ENCODE assay signal across 15 cellular contexts in the genomic region with DNA sequence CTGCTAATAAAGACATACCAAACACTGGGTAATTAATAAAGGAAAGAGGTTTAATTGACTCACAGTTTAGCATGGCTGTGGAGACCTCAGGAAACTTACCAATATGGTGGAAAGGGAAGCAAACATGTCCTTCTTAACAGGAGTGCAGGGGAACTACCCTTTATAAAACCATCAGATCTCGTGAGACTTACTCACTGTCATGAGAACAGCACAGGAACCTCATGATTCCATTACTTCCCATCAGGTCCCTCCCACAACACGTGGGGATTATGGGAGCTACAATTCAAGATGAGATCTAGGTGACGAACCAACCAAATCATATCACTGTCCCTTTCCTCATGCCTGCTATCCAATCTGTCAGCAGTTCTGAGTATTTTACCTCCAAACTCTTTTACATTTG.
"Had no signal": no experiment of that assay in that cellular context is flagged by ENCODE, and none has a peak within 500 bp of the region (broad histone marks: within the 10 kb centered on the region; RNA-seq: fewer than 3 reads in every experiment).

No MANE protein-coding gene starts in this region.

- H3K4me2 ChIP-seq: smooth muscle cell had no signal

- H3K27ac Mint-ChIP-seq: immature natural killer cell; naive thymus-derived CD4-positive, alpha-beta T cell; nephron progenitor cell had no signal

- DNase-seq: colonic mucosa; dermis blood vessel endothelial cell; esophagus squamous epithelium; foreskin fibroblast; glutamatergic neuron; immature natural killer cell; mammary epithelial cell; naive thymus-derived CD4-positive, alpha-beta T cell; nephron progenitor cell; posterior cingulate gyrus; stimulated activated CD4-positive, alpha-beta T cell treated with anti-CD3 and anti-CD28 coated beads, Interleukin-2, amount 100 ng/mL, for 48 hours; stimulated activated naive CD4-positive, alpha-beta T cell treated with Interleukin-2 at 50 U/mL for 16 hours; trophoblast cell had no signal

- H3K27me3 Mint-ChIP-seq: naive thymus-derived CD4-positive, alpha-beta T cell had no signal

- H3K4me3 Mint-ChIP-seq: immature natural killer cell; naive thymus-derived CD4-positive, alpha-beta T cell; nephron progenitor cell had no signal

- H3K9me3 Mint-ChIP-seq: nephron progenitor cell had no signal

- H3K4me3 ChIP-seq: colonic mucosa, esophagus squamous epithelium, gastroesophageal sphincter, smooth muscle cell had no signal

- H3K36me3 Mint-ChIP-seq: immature natural killer cell; naive thymus-derived CD4-positive, alpha-beta T cell had no signal

- H3K27ac ChIP-seq: colonic mucosa, esophagus squamous epithelium, gastroesophageal sphincter had no signal

- H3K4me1 Mint-ChIP-seq: immature natural killer cell; naive thymus-derived CD4-positive, alpha-beta T cell; nephron progenitor cell had no signal

- H3K4me1 ChIP-seq: colonic mucosa, esophagus squamous epithelium, gastroesophageal sphincter had no signal

- ATAC-seq: gastroesophageal sphincter; naive thymus-derived CD4-positive, alpha-beta T cell had no signal

- H3K9me3 ChIP-seq: colonic mucosa, esophagus squamous epithelium, gastroesophageal sphincter had no signal

- H3K27me3 ChIP-seq: colonic mucosa, esophagus squamous epithelium, gastroesophageal sphincter had no signal

- H3K36me3 ChIP-seq: colonic mucosa, esophagus squamous epithelium, gastroesophageal sphincter had no signal
